ENCODE assay signal across 12 cellular contexts in genomic region chr3:46701211-46701939, GRCh38. TPM values are rescaled to one million over a fixed set of nuclear protein-coding genes. Genes with fewer than 3 reads are reported as not detected.
DNase-seq lines count a peak whose midpoint lies in the region; ATAC-seq and TF ChIP-seq lines count a peak whose summit lies in the region.
"Had no signal": no experiment of that assay in that cellular context is flagged by ENCODE, and none has a peak within 500 bp of the region (broad histone marks: within the 10 kb centered on the region; RNA-seq: fewer than 3 reads in every experiment).

TSS of gene TMIE (plus strand) at chr3:46701392. CDS start at chr3:46701488, 96 bp downstream.

- no peak for DNase-seq in stimulated activated naive CD8-positive, alpha-beta T cell treated with anti-CD3 and anti-CD28 coated beads, Interleukin-15, amount 100 ng/mL, for 72 hours
- DNase-seq in stimulated activated naive CD8-positive, alpha-beta T cell treated with anti-CD3 and anti-CD28 coated beads, Interleukin-15, Interleukin-2, amounts not matched to agents 100 U/mL and 50 U/mL, for 24 hours, result no peak
- no peak for DNase-seq in colonic mucosa
- no peak for DNase-seq in mesothelial cell of epicardium (ENCODE audit: low spot score in 2 of 2, unreplicated experiment in 2 of 2)
- DNase-seq: activated CD4-positive, CD25-positive, alpha-beta regulatory T cell; GF-D8; NCI-H510A treated with DMSO at 0.1 percent for 48 hours had no signal

- H3K4me3 Mint-ChIP-seq in stimulated activated naive CD8-positive, alpha-beta T cell treated with anti-CD3 and anti-CD28 coated beads, Interleukin-15, amount 100 ng/mL, for 72 hours, result peak within 1 kb of the TSS; percentile 34
- peak within 1 kb of the TSS; percentile 39 for H3K4me3 Mint-ChIP-seq in mesothelial cell of epicardium

- peaks cover 18% of the 10 kb centered on the region for H3K27me3 ChIP-seq in colonic mucosa

- intact Hi-C loops in colonic mucosa (cut with DNase I), result loop anchor here (10.0 kb wide), 1 partner anchor 623 kb away; no protein-coding TSS in a partner anchor

- H3K9ac ChIP-seq in colonic mucosa (ENCODE audit: low read depth in 2 of 2, low read length in 2 of 2), result peak within 1 kb of the TSS in 1 of 2 donors; percentile 35

- H3K36me3 ChIP-seq in colonic mucosa, result no peaks in the 10 kb centered on the region

- H3K9me3 ChIP-seq in colonic mucosa, result no peaks in the 10 kb centered on the region

- peak; percentile 13 for ATAC-seq in stimulated activated naive CD8-positive, alpha-beta T cell treated with anti-CD3 and anti-CD28 coated beads, Interleukin-15, amount 100 ng/mL, for 72 hours
- no peak for ATAC-seq in stimulated activated naive CD8-positive, alpha-beta T cell treated with anti-CD3 and anti-CD28 coated beads, Interleukin-15, Interleukin-2, amounts not matched to agents 100 U/mL and 50 U/mL, for 24 hours
- ATAC-seq in HG03457 (IDR thresholded peaks at IDR 0.05; ENCODE audit: unreplicated experiment), result no peak
- ATAC-seq in HG02852 (IDR thresholded peaks at IDR 0.05; ENCODE audit: unreplicated experiment), result no peak
- no peak for ATAC-seq in GM21447 (IDR thresholded peaks at IDR 0.05; ENCODE audit: unreplicated experiment)
- ATAC-seq in GM18873 (IDR thresholded peaks at IDR 0.05; ENCODE audit: low FRiP score, unreplicated experiment), result no peak

- H3K4me1 Mint-ChIP-seq in stimulated activated naive CD8-positive, alpha-beta T cell treated with anti-CD3 and anti-CD28 coated beads, Interleukin-15, amount 100 ng/mL, for 72 hours, result peaks cover 7% of the 10 kb centered on the region
- H3K4me1 Mint-ChIP-seq in mesothelial cell of epicardium, result peaks cover 30% of the 10 kb centered on the region

- H3K36me3 Mint-ChIP-seq in mesothelial cell of epicardium, result no peaks in the 10 kb centered on the region

- H3K4me1 ChIP-seq in colonic mucosa, result no peaks in the 10 kb centered on the region

- peaks cover 13% of the 10 kb centered on the region for H3K27me3 Mint-ChIP-seq in stimulated activated naive CD8-positive, alpha-beta T cell treated with anti-CD3 and anti-CD28 coated beads, Interleukin-15, amount 100 ng/mL, for 72 hours
- H3K27me3 Mint-ChIP-seq in mesothelial cell of epicardium (ENCODE audit: low read depth), result peaks cover 24% of the 10 kb centered on the region

- H3K9me3 Mint-ChIP-seq in stimulated activated naive CD8-positive, alpha-beta T cell treated with anti-CD3 and anti-CD28 coated beads, Interleukin-15, amount 100 ng/mL, for 72 hours, result no peaks in the 10 kb centered on the region
- H3K9me3 Mint-ChIP-seq in mesothelial cell of epicardium, result no peaks in the 10 kb centered on the region

- H3K4me3 ChIP-seq in colonic mucosa, result peak within 1 kb of the TSS; percentile 12
- H3K4me3 ChIP-seq: lung had no signal

- no peak within 1 kb of the TSS for H3K27ac Mint-ChIP-seq in stimulated activated naive CD8-positive, alpha-beta T cell treated with anti-CD3 and anti-CD28 coated beads, Interleukin-15, amount 100 ng/mL, for 72 hours
- peak within 1 kb of the TSS; percentile 19 for H3K27ac Mint-ChIP-seq in mesothelial cell of epicardium

- TF ChIP-seq CTCF in colonic mucosa (IDR thresholded peaks at IDR 0.05), result no peak
- TF ChIP-seq CTCF in mesothelial cell of epicardium (IDR thresholded peaks at IDR 0.05; ENCODE audit: unreplicated experiment), result no peak

- H3K27ac ChIP-seq in colonic mucosa, result no peak within 1 kb of the TSS

RNA-seq across cellular contexts. Expression of gene TMIE, which starts in this region (rescaled TPM):
- under 1 TPM in 1 of 2 donors, not detected in 1; 0.13 TPM for total RNA-seq in colonic mucosa
- 0.31 to 0.68 TPM (median 0.54 TPM) in 3 replicates for total RNA-seq in mesothelial cell of epicardium
